9 cellular contexts compared by ENCODE assay signal in the genomic region with DNA sequence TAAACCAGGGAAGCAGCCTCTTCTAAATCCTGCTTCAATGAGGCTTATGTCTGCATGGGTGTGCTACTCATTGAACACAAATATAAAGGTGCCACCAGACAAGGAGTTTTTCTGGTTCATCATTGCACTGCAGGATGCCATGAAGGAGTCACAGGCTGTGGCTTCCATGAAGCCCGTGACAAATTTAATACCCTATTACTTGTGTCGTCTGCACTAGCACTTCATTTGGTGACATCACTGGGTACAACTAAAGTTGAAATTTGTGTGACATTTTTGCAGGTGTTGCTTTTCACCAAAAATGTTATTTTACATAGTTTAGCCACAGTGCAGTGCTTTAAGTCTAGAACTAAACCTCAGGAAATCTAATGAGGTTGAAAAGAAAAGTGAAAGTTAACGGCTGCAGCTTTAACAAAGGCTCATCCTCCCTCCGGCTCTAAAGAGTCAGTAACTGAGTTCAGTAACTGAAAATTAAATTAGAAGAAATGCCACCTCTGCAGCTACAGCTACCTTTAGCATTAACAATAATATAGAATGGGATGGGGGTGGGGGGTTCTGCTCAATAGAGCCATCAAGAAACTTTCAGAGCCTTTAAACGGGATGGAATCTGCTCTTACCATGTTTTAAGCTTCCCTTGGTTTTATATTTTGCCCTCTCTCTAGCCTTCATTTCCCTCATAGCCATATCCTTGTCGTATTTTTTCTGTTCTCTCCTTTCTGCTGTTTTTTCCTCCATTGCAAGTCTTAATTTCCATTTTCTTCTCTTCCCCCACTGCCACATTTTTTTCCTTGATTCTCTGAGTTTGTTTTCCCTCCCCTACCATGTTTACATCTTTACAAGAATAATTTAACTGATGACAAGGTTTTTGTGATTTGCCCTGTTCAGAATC.
DNase-seq lines count a peak whose midpoint lies in the region; ATAC-seq lines count a peak whose summit lies in the region.
"Had no signal": no experiment of that assay in that cellular context is flagged by ENCODE, and none has a peak within 500 bp of the region (broad histone marks: within the 10 kb centered on the region; RNA-seq: fewer than 3 reads in every experiment).

No MANE protein-coding gene starts in this region.

- peak overlapping the region; percentile 65 to 79 for H3K4me3 ChIP-seq in mucosa of rectum (ENCODE audit: low read length in 2 of 2)

- DNase-seq in GM03348 (ENCODE audit: low spot score): peak; percentile 22
- peak; percentile 62 for DNase-seq in astrocyte of the hippocampus (ENCODE audit: low read depth, low spot score)
- DNase-seq in DMS79 (lab: John Stamatoyannopoulos, UW): no peak
- DNase-seq in KBM-7: no peak
- DNase-seq in cortex of kidney (lab: John Stamatoyannopoulos, UW): no peak

- in situ Hi-C loops in KBM-7 (cut with MboI; ENCODE audit: low pct_unique_long_range_greater_than_20kb, low sequenced_read_pairs): no loop called here

- no peak overlapping the region for H3K27ac ChIP-seq in mucosa of rectum (ENCODE audit: low read depth in 2 of 2, low read length in 2 of 2)
- H3K27ac ChIP-seq: VCaP had no signal

- H3K9ac ChIP-seq in mucosa of rectum (ENCODE audit: low read depth in 1 of 2, low read length in 2 of 2): peak overlapping the region in 1 of 2 donors; percentile 48

- no peaks in the 10 kb centered on the region for H3K27me3 ChIP-seq in mucosa of rectum (ENCODE audit: control insufficient read depth in 2 of 2, insufficient read depth in 2 of 2, low read length in 2 of 2)

- H3K36me3 ChIP-seq in mucosa of rectum (ENCODE audit: control insufficient read depth in 2 of 2, insufficient read depth in 2 of 2, low read length in 2 of 2): no peaks in the 10 kb centered on the region

- no peaks in the 10 kb centered on the region for H3K9me3 ChIP-seq in mucosa of rectum (ENCODE audit: control insufficient read depth in 2 of 2, low read length in 2 of 2)

- ATAC-seq in GM21367 (IDR thresholded peaks at IDR 0.05; ENCODE audit: unreplicated experiment) (peak; percentile 93), HG03558 (IDR thresholded peaks at IDR 0.05; ENCODE audit: extremely low read depth, unreplicated experiment) (peak; percentile 87)

- H3K4me1 ChIP-seq in mucosa of rectum (ENCODE audit: control insufficient read depth in 2 of 2, insufficient read depth in 2 of 2, low read length in 2 of 2): no peaks in the 10 kb centered on the region

Comparison
In these comparisons a context has a peak if more than half of its experiments do, and no peak if none do; other contexts are left out.
1. DNase-seq: peak in GM03348 (single experiment) and astrocyte of the hippocampus (single experiment); none in DMS79 (single experiment), KBM-7 (single experiment) and cortex of kidney (single experiment).